Comparison of ENCODE assay signal across 15 cellular contexts in genomic region chr6:51213806-51214205, GRCh38.
DNase-seq lines count a peak whose midpoint lies in the region; ATAC-seq and TF ChIP-seq lines count a peak whose summit lies in the region.
"Had no signal": no experiment of that assay in that cellular context is flagged by ENCODE, and none has a peak within 500 bp of the region (broad histone marks: within the 10 kb centered on the region; RNA-seq: fewer than 3 reads in every experiment).

No MANE protein-coding gene starts in this region.

- H3K79me1 ChIP-seq in neuronal stem cell (ENCODE audit: low read depth, low read length): no peaks in the 10 kb centered on the region

- no peak overlapping the region for H4K91ac ChIP-seq in neuronal stem cell (ENCODE audit: low read depth, low read length, poor library complexity)

- H3K4me1 Mint-ChIP-seq in WTC11: peaks cover 36% of the 10 kb centered on the region
- H3K4me1 Mint-ChIP-seq: stimulated activated memory B cell treated with anti-CD40 and anti-IgM and Interleukin-4, amounts not matched to agents 10 μg/mL and 1 μg/mL and 100 μg/mL, for 72 hours had no signal

- no CpG with 5 or more reads among the region's 15 CpGs for WGBS in neuronal stem cell (ENCODE audit: extremely low coverage in 2 of 2, insufficient read length in 2 of 2, insufficient replicate concordance in 1 of 2), 2 donors

- H3K27ac ChIP-seq in iPS-18a (ENCODE audit: low read length): no peak overlapping the region
- H3K27ac ChIP-seq in neuronal stem cell (replicated peaks; ENCODE audit: low read length): no peak overlapping the region
- H3K27ac ChIP-seq: gastroesophageal sphincter, PC-9 had no signal

- no peaks in the 10 kb centered on the region for H3K9me3 ChIP-seq in iPS-18a (ENCODE audit: control insufficient read depth, low read depth, low read length)
- no peaks in the 10 kb centered on the region for H3K9me3 ChIP-seq in neuronal stem cell (replicated peaks in 1 of 2; ENCODE audit: control insufficient read depth in 2 of 2, insufficient read depth in 1 of 2, low read depth in 1 of 2, low read length in 2 of 2)
- H3K9me3 ChIP-seq: gastroesophageal sphincter had no signal

- H3K4me3 ChIP-seq in GM06990 (replicated peaks; ENCODE audit: low read depth, low read length) (no peak overlapping the region), iPS-18a (ENCODE audit: low read length) (peak overlapping the region; percentile 53), neuronal stem cell (ENCODE audit: low read length in 2 of 2) (no peak overlapping the region)
- H3K4me3 ChIP-seq: PC-9 had no signal

- DNase-seq in GM06990 (ENCODE audit: extremely low read depth, insufficient read length) (peak; percentile 1), WTC11 (ENCODE audit: low spot score) (peak; percentile 45), neuronal stem cell (ENCODE audit: low spot score) (no peak), cerebellar nuclear complex (lab: John Stamatoyannopoulos, UW) (no peak), NCI-H187 treated with DMSO at 0.1 percent for 48 hours (lab: John Stamatoyannopoulos, UW) (no peak), OCI-M2 (lab: John Stamatoyannopoulos, UW; ENCODE audit: unreplicated experiment) (no peak), NCI-H2196 (lab: John Stamatoyannopoulos, UW; ENCODE audit: unreplicated experiment) (no peak)
- DNase-seq: activated naive CD4-positive, alpha-beta T cell treated with Interleukin-2 at 50 U/mL for 16 hours; left colon; NCI-H1436 treated with DMSO at 0.1 percent for 48 hours; PC-9 had no signal

- TF ChIP-seq CTCF in GM06990 (IDR thresholded peaks at IDR 0.05; ENCODE audit: insufficient read depth, low read length, poor library complexity, severe bottlenecking) (no peak), WTC11 (IDR thresholded peaks at IDR 0.05) (no peak)

- H2BK120ac ChIP-seq in neuronal stem cell (ENCODE audit: low read depth, low read length): no peak overlapping the region

- H3K23ac ChIP-seq in neuronal stem cell (ENCODE audit: low read depth, low read length, poor library complexity): no peak overlapping the region

- H3K4ac ChIP-seq in neuronal stem cell (ENCODE audit: low read length): no peak overlapping the region

- H3K9me3 Mint-ChIP-seq in WTC11: no peaks in the 10 kb centered on the region

- H3K36me3 ChIP-seq in GM06990 (ENCODE audit: control insufficient read depth, insufficient read depth, low read length) (no peaks in the 10 kb centered on the region), iPS-18a (ENCODE audit: control insufficient read depth, low read depth, low read length) (no peaks in the 10 kb centered on the region), neuronal stem cell (replicated peaks in 1 of 2; ENCODE audit: control insufficient read depth in 2 of 2, insufficient read depth in 2 of 2, low read length in 2 of 2) (no peaks in the 10 kb centered on the region)
- H3K36me3 ChIP-seq: gastroesophageal sphincter had no signal

- no peak overlapping the region for H4K8ac ChIP-seq in neuronal stem cell (ENCODE audit: low read depth, low read length)

- H3K4me1 ChIP-seq in iPS-18a (ENCODE audit: control insufficient read depth, low read depth, low read length) (peaks cover 20% of the 10 kb centered on the region), neuronal stem cell (ENCODE audit: control insufficient read depth in 2 of 2, insufficient read depth in 1 of 2, low read depth in 1 of 2, low read length in 2 of 2) (peaks cover 0 to 5% of the 10 kb centered on the region in 2 donors)

- H2AK5ac ChIP-seq in neuronal stem cell (ENCODE audit: low read depth, low read length): no peak overlapping the region

- H3K27me3 Mint-ChIP-seq in WTC11 (ENCODE audit: low read depth): peaks cover 13% of the 10 kb centered on the region
- H3K27me3 Mint-ChIP-seq: natural killer cell treated with Interleukin-12 subunit alpha and Interleukin-12 subunit beta and Interleukin-15 and Interleukin-18, amount 100 ng/mL, for 72 hours; stimulated activated memory B cell treated with anti-CD40 and anti-IgM and Interleukin-4, amounts not matched to agents 10 μg/mL and 1 μg/mL and 100 μg/mL, for 72 hours had no signal

- ATAC-seq in WTC11: peak; percentile 84
- ATAC-seq: gastroesophageal sphincter; left colon; natural killer cell treated with Interleukin-12 subunit alpha and Interleukin-12 subunit beta and Interleukin-15 and Interleukin-18, amount 100 ng/mL, for 72 hours; stimulated activated memory B cell treated with anti-CD40 and anti-IgM and Interleukin-4, amounts not matched to agents 10 μg/mL and 1 μg/mL and 100 μg/mL, for 72 hours had no signal

- H3K9ac ChIP-seq in iPS-18a (ENCODE audit: low read length): no peak overlapping the region
- no peak overlapping the region for H3K9ac ChIP-seq in neuronal stem cell (ENCODE audit: low read depth, low read length, poor library complexity)

- no peak overlapping the region for H2AFZ ChIP-seq in neuronal stem cell (ENCODE audit: low read length)
- H2AFZ ChIP-seq: PC-9 had no signal

- CTCF ChIA-PET in WTC11 (lab: Charles Lee): interaction anchor here (1.1 kb wide), 1 partner anchor 10 kb away, joined by 3 read pairs; no protein-coding TSS in a partner anchor

- no peak overlapping the region for H2BK15ac ChIP-seq in neuronal stem cell (ENCODE audit: low read length)

- H3K18ac ChIP-seq in neuronal stem cell (ENCODE audit: low read length): no peak overlapping the region

- peak overlapping the region; percentile 54 for H3K4me3 Mint-ChIP-seq in WTC11
- H3K4me3 Mint-ChIP-seq: natural killer cell treated with Interleukin-12 subunit alpha and Interleukin-12 subunit beta and Interleukin-15 and Interleukin-18, amount 100 ng/mL, for 72 hours; stimulated activated memory B cell treated with anti-CD40 and anti-IgM and Interleukin-4, amounts not matched to agents 10 μg/mL and 1 μg/mL and 100 μg/mL, for 72 hours had no signal

- no peak overlapping the region for H2BK5ac ChIP-seq in neuronal stem cell (ENCODE audit: low read length)

- H3K14ac ChIP-seq in neuronal stem cell (ENCODE audit: low read length): no peak overlapping the region

- peak overlapping the region; percentile 32 for H3K4me2 ChIP-seq in neuronal stem cell (ENCODE audit: insufficient read depth, low read length, poor library complexity, severe bottlenecking)
- H3K4me2 ChIP-seq: PC-9 had no signal

- H2BK12ac ChIP-seq in neuronal stem cell (ENCODE audit: low read length): no peak overlapping the region

- POLR2A ChIA-PET in WTC11 (lab: Charles Lee): no interaction called here

- H3K36me3 Mint-ChIP-seq in WTC11: no peaks in the 10 kb centered on the region
- H3K36me3 Mint-ChIP-seq: natural killer cell treated with Interleukin-12 subunit alpha and Interleukin-12 subunit beta and Interleukin-15 and Interleukin-18, amount 100 ng/mL, for 72 hours; stimulated activated memory B cell treated with anti-CD40 and anti-IgM and Interleukin-4, amounts not matched to agents 10 μg/mL and 1 μg/mL and 100 μg/mL, for 72 hours had no signal

- no peaks in the 10 kb centered on the region for H3K27me3 ChIP-seq in GM06990 (replicated peaks; ENCODE audit: control insufficient read depth, insufficient read depth, low read length)
- H3K27me3 ChIP-seq in iPS-18a (ENCODE audit: control insufficient read depth, insufficient read depth, low read length): peaks cover 9% of the 10 kb centered on the region
- H3K27me3 ChIP-seq in neuronal stem cell (ENCODE audit: control insufficient read depth in 3 of 3, insufficient read depth in 3 of 3, low read depth in 1 of 3, low read length in 3 of 3): no peaks in the 10 kb centered on the region
- H3K27me3 ChIP-seq: gastroesophageal sphincter had no signal

- H3K27ac Mint-ChIP-seq in WTC11: no peak overlapping the region
- H3K27ac Mint-ChIP-seq: natural killer cell treated with Interleukin-12 subunit alpha and Interleukin-12 subunit beta and Interleukin-15 and Interleukin-18, amount 100 ng/mL, for 72 hours; stimulated activated memory B cell treated with anti-CD40 and anti-IgM and Interleukin-4, amounts not matched to agents 10 μg/mL and 1 μg/mL and 100 μg/mL, for 72 hours had no signal

TF ChIP-seq in WTC11, 78 proteins besides CTCF, POLR2A, EP300 and RAD21 (continues in another document):
- no peak for TF ChIP-seq TCF7 (CRISPR knock-in tag; IDR thresholded peaks at IDR 0.05; ENCODE audit: low read depth)
- no peak for TF ChIP-seq TP53 (CRISPR knock-in tag; IDR thresholded peaks at IDR 0.05)
- TF ChIP-seq, protein P1, sequence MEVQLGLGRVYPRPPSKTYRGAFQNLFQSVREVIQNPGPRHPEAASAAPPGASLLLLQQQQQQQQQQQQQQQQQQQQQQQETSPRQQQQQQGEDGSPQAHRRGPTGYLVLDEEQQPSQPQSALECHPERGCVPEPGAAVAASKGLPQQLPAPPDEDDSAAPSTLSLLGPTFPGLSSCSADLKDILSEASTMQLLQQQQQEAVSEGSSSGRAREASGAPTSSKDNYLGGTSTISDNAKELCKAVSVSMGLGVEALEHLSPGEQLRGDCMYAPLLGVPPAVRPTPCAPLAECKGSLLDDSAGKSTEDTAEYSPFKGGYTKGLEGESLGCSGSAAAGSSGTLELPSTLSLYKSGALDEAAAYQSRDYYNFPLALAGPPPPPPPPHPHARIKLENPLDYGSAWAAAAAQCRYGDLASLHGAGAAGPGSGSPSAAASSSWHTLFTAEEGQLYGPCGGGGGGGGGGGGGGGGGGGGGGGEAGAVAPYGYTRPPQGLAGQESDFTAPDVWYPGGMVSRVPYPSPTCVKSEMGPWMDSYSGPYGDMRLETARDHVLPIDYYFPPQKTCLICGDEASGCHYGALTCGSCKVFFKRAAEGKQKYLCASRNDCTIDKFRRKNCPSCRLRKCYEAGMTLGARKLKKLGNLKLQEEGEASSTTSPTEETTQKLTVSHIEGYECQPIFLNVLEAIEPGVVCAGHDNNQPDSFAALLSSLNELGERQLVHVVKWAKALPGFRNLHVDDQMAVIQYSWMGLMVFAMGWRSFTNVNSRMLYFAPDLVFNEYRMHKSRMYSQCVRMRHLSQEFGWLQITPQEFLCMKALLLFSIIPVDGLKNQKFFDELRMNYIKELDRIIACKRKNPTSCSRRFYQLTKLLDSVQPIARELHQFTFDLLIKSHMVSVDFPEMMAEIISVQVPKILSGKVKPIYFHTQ (CRISPR knock-in tag; IDR thresholded peaks at IDR 0.05): no peak
- no peak for TF ChIP-seq NFE2L1 (CRISPR knock-in tag; IDR thresholded peaks at IDR 0.05)
- no peak for TF ChIP-seq FOXP4 (CRISPR knock-in tag; IDR thresholded peaks at IDR 0.05)

Comparison
In these comparisons a context has a peak if more than half of its experiments do, and no peak if none do; other contexts are left out.
1. DNase-seq: peak in GM06990 (single experiment) and WTC11 (single experiment); none in neuronal stem cell (single experiment), cerebellar nuclear complex (0 of 2), NCI-H187 treated with DMSO at 0.1 percent for 48 hours (single experiment), OCI-M2 (single experiment) and NCI-H2196 (single experiment).